8 cellular contexts compared by ENCODE assay signal in the genomic region with DNA sequence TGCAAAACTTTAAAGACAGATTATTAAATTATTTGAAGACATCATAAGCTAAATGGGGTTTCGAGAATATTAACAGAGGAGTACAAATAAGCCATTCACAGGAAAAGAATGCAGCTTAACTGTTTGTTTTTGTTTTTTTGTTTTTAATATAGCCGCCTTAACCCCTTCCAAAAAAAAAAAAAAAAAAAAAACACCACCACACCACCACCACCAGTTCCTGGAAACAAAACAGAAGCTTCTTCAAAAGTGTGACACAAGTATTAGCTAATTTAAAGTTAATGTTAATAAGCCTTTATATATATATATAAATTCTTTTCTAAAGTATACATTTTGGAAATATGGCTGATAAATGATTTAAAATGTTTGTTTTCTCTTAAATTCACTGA. TPM values are rescaled to one million over a fixed set of nuclear protein-coding genes. Genes with fewer than 3 reads are reported as not detected.
DNase-seq lines count a peak whose midpoint lies in the region; ATAC-seq, FAIRE-seq and TF ChIP-seq lines count a peak whose summit lies in the region.

No MANE protein-coding gene starts in this region.

- POLR2A ChIA-PET in PC-9 (lab: Charles Lee; ENCODE audit: unreplicated experiment), result no interaction called here

- peaks cover 12% of the 10 kb centered on the region for H3F3A ChIP-seq in PC-9 (ENCODE audit: insufficient read depth, low read depth)

- H4K20me1 ChIP-seq in PC-9 (ENCODE audit: insufficient read depth), result no peaks in the 10 kb centered on the region; the same call in 1 of the 2 replicates

- H3K27me3 Mint-ChIP-seq in Calu3 (ENCODE audit: unreplicated experiment), result no peaks in the 10 kb centered on the region

- H3K4me1 Mint-ChIP-seq in Calu3 (ENCODE audit: low read depth, unreplicated experiment), result no peaks in the 10 kb centered on the region

- H3K4me2 ChIP-seq in PC-9, result peak overlapping the region; percentile 85

- no peak for DNase-seq in Calu3
- DNase-seq in PC-9, result no peak
- no peak for DNase-seq in pancreas
- no peak for DNase-seq in RPMI8226
- DNase-seq in NCI-H2107 treated with DMSO at 0.1 percent for 48 hours (lab: John Stamatoyannopoulos, UW; ENCODE audit: unreplicated experiment), result no peak
- no peak for DNase-seq in cortex of kidney (lab: John Stamatoyannopoulos, UW)
- no peak for DNase-seq in NCI-H2196 (lab: John Stamatoyannopoulos, UW; ENCODE audit: unreplicated experiment)

- H3K4me3 ChIP-seq in PC-9 (peak overlapping the region; percentile 95), pancreas (peak overlapping the region in 3 of 4 donors; percentile 58 to 83 (median 78))

- CTCF ChIA-PET in Calu3 (lab: Charles Lee), result interaction anchor here (0.6 to 0.7 kb wide), 2 partner anchors 21 to 53 kb away, joined by 8 to 9 read pairs; no protein-coding TSS in a partner anchor
- CTCF ChIA-PET in PC-9 (lab: Charles Lee), result no interaction called here

- peak overlapping the region; percentile 87 for H3K4me3 Mint-ChIP-seq in Calu3 (ENCODE audit: low read depth, unreplicated experiment)

- BruUV-seq in Calu3 (replicated peaks; lab: Mats Ljungman, UMichigan) (no TSS peak), PC-9 (replicated peaks; lab: Mats Ljungman, UMichigan) (no TSS peak)

- no peak for TF ChIP-seq CTCF in Calu3 (IDR thresholded peaks at IDR 0.05; ENCODE audit: unreplicated experiment)
- TF ChIP-seq CTCF in PC-9 (conservative IDR thresholded peaks at IDR 0.05), result no peak
- no peak for TF ChIP-seq CTCF in pancreas (IDR thresholded peaks at IDR 0.05)

- WGBS in pancreas, 2 donors, result 12 to 26% methylated on average over 2 of the region's 2 CpGs

- FAIRE-seq in endometrium (lab: Jason Lieb, UNC), result peak; percentile 33
- no peak for FAIRE-seq in pancreas (lab: Jason Lieb, UNC)

- H3K9me2 ChIP-seq in PC-9 (ENCODE audit: insufficient read depth), result no peaks in the 10 kb centered on the region

- intact Hi-C loops in Calu3 (cut with micrococcal nuclease; ENCODE audit: unreplicated experiment), result no loop called here
- intact Hi-C loops in PC-9 (cut with micrococcal nuclease; ENCODE audit: unreplicated experiment), result loop anchor here (10.0 kb wide), 1 partner anchor 140 kb away; no protein-coding TSS in a partner anchor
- intact Hi-C loops in pancreas (cut with DNase I), result no loop called here

- no peak overlapping the region for H3K27ac Mint-ChIP-seq in Calu3 (ENCODE audit: unreplicated experiment)

- ATAC-seq in pancreas, result no peak

- H3K9me3 Mint-ChIP-seq in Calu3 (ENCODE audit: low read depth, unreplicated experiment), result no peaks in the 10 kb centered on the region

- H3K27ac ChIP-seq in PC-9 (no peak overlapping the region), pancreas (no peak overlapping the region)

- H3K36me3 ChIP-seq in PC-9 (ENCODE audit: low read depth) (no peaks in the 10 kb centered on the region), pancreas (no peaks in the 10 kb centered on the region)

- H3K4me1 ChIP-seq in PC-9 (replicated peaks; ENCODE audit: insufficient read depth) (peaks cover 25% of the 10 kb centered on the region), pancreas (peaks cover 0 to 9% (median 4%) of the 10 kb centered on the region in 3 donors)

- no peaks in the 10 kb centered on the region for H3K27me3 ChIP-seq in PC-9 (ENCODE audit: insufficient read depth, low read depth)
- H3K27me3 ChIP-seq in pancreas, result no peaks in the 10 kb centered on the region

- no peaks in the 10 kb centered on the region for H3K9me3 ChIP-seq in PC-9 (ENCODE audit: insufficient read depth, low read depth)
- H3K9me3 ChIP-seq in pancreas, result no peaks in the 10 kb centered on the region

- H3K36me3 Mint-ChIP-seq in Calu3 (ENCODE audit: insufficient read depth, unreplicated experiment), result peaks cover 24% of the 10 kb centered on the region

- H3K79me2 ChIP-seq in PC-9 (ENCODE audit: low read depth), result peaks cover 28% of the 10 kb centered on the region

- peak overlapping the region; percentile 98 for H2AFZ ChIP-seq in PC-9

RNA-seq across cellular contexts. Expression of a gene that starts 1.3 kb away (rescaled TPM):
- 6.4 and 7.7 TPM in 2 replicates for total RNA-seq in Calu3 (2022)
- 17.7 and 21.5 TPM in 2 replicates for total RNA-seq in PC-9 (2021)
- 10 to 100 TPM in 2 of 6 donors, 1 to 10 TPM in 4; 3.6 to 18.1 (median 6.3) TPM for total RNA-seq in pancreas
- 1 to 10 TPM; 1.7 to 3.0 TPM for polyA plus RNA-seq in pancreas
